In the genomic region with DNA sequence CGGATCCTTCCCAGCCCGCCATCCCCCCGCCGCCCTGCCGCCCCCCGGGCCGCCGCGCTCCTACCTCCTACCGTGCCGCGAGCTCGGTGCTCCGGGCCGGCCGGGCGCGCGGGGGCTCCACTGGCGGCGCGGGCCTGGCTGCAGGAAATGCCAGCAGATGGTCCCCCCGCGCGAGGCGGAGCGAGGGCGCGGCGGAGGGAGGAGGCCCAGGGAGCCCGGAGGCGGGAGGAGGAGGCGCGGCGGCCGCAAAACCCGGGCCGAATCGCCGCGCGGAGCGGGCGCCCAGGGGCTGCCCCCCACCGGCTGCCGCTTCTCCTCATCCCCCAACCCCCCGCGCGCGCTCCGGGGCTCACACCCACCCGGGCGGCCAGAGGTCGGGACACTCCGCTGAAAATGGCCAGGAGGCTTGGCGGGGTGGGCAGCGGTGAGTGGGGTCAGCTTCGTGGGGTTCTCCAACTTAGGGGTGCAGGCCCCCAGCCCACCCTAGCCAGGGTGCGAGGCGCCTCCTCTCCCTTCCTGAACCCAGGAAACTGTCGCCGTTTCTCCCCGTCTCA, we compare ENCODE assay signal across 8 cellular contexts. TPM values are rescaled to one million over a fixed set of nuclear protein-coding genes. Genes with fewer than 3 reads are reported as not detected.
DNase-seq lines count a peak whose midpoint lies in the region; ATAC-seq and TF ChIP-seq lines count a peak whose summit lies in the region.

A gene with protein sequence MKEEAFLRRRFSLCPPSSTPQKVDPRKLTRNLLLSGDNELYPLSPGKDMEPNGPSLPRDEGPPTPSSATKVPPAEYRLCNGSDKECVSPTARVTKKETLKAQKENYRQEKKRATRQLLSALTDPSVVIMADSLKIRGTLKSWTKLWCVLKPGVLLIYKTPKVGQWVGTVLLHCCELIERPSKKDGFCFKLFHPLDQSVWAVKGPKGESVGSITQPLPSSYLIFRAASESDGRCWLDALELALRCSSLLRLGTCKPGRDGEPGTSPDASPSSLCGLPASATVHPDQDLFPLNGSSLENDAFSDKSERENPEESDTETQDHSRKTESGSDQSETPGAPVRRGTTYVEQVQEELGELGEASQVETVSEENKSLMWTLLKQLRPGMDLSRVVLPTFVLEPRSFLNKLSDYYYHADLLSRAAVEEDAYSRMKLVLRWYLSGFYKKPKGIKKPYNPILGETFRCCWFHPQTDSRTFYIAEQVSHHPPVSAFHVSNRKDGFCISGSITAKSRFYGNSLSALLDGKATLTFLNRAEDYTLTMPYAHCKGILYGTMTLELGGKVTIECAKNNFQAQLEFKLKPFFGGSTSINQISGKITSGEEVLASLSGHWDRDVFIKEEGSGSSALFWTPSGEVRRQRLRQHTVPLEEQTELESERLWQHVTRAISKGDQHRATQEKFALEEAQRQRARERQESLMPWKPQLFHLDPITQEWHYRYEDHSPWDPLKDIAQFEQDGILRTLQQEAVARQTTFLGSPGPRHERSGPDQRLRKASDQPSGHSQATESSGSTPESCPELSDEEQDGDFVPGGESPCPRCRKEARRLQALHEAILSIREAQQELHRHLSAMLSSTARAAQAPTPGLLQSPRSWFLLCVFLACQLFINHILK (minus strand): TSS at position 159 of the 554 bp plus-strand sequence. CDS start 36,162 bp downstream, outside the sequence.

- 0 to 3% methylated on average over 7 to 50 of the region's 63 CpGs for WGBS in lower leg skin, 2 donors

- peaks cover 16% of the 10 kb centered on the region for H3K27me3 Mint-ChIP-seq in activated CD8-positive, alpha-beta T cell treated with anti-CD3 and anti-CD28 coated beads for 36 hours

- CTCF ChIA-PET in activated CD8-positive, alpha-beta T cell treated with anti-CD3 and anti-CD28 coated beads for 36 hours (lab: Charles Lee): interaction anchor here (1.1 kb wide), 1 partner anchor 53 kb away, joined by 4 read pairs; no protein-coding TSS in a partner anchor

- H3K4me3 ChIP-seq in effector memory CD4-positive, alpha-beta T cell (ENCODE audit: insufficient read depth, low read depth, low read length, poor library complexity, severe bottlenecking): peak within 1 kb of the TSS; percentile 46
- peak within 1 kb of the TSS; percentile 57 for H3K4me3 ChIP-seq in lower leg skin (ENCODE audit: low read depth, poor library complexity, severe bottlenecking)

- POLR2A ChIA-PET in activated CD8-positive, alpha-beta T cell treated with anti-CD3 and anti-CD28 coated beads for 36 hours (lab: Charles Lee): no interaction called here

- peak within 1 kb of the TSS; percentile 71 for H3K4me3 Mint-ChIP-seq in activated CD8-positive, alpha-beta T cell treated with anti-CD3 and anti-CD28 coated beads for 36 hours

- H3K36me3 Mint-ChIP-seq in activated CD8-positive, alpha-beta T cell treated with anti-CD3 and anti-CD28 coated beads for 36 hours (ENCODE audit: low read depth): no peaks in the 10 kb centered on the region

- H3K27ac ChIP-seq in effector memory CD4-positive, alpha-beta T cell (ENCODE audit: insufficient read depth, low read length, poor library complexity, severe bottlenecking): no peak within 1 kb of the TSS

- no peaks in the 10 kb centered on the region for H3K9me3 Mint-ChIP-seq in activated CD8-positive, alpha-beta T cell treated with anti-CD3 and anti-CD28 coated beads for 36 hours

- peaks cover 18% of the 10 kb centered on the region for H3K4me1 ChIP-seq in effector memory CD4-positive, alpha-beta T cell (ENCODE audit: control insufficient read depth, insufficient read depth, low read length, poor library complexity, severe bottlenecking)

- intact Hi-C loops in activated CD8-positive, alpha-beta T cell treated with anti-CD3 and anti-CD28 coated beads for 36 hours (cut with micrococcal nuclease): no loop called here
- intact Hi-C loops in lower leg skin (cut with DNase I; ENCODE audit: low total_unique reads): no loop called here

- peak; percentile 67 for ATAC-seq in activated CD8-positive, alpha-beta T cell treated with anti-CD3 and anti-CD28 coated beads for 36 hours
- no peak for ATAC-seq in HG03175 (IDR thresholded peaks at IDR 0.05; ENCODE audit: unreplicated experiment)
- ATAC-seq in GM19452 (IDR thresholded peaks at IDR 0.05; ENCODE audit: unreplicated experiment): no peak

- peaks cover 4% of the 10 kb centered on the region for H3K27me3 ChIP-seq in effector memory CD4-positive, alpha-beta T cell (replicated peaks; ENCODE audit: control insufficient read depth, insufficient read depth, low read length, poor library complexity, severe bottlenecking)

- H3K9me3 ChIP-seq in effector memory CD4-positive, alpha-beta T cell (ENCODE audit: control insufficient read depth, low read length): no peaks in the 10 kb centered on the region

- DNase-seq in COLO668 (lab: John Stamatoyannopoulos, UW; ENCODE audit: unreplicated experiment): peak; percentile 35
- DNase-seq in NCI-H1105 treated with DMSO at 0.1 percent for 48 hours (lab: John Stamatoyannopoulos, UW): peak; percentile 42
- DNase-seq in activated CD8-positive, alpha-beta T cell treated with anti-CD3 and anti-CD28 coated beads for 36 hours: peak; percentile 67
- peak in 1 of 3 donors; percentile 6 for DNase-seq in effector memory CD4-positive, alpha-beta T cell
- DNase-seq in lower leg skin (ENCODE audit: low spot score in 2 of 2): peak; percentile 74 to 95
- DNase-seq in stimulated activated CD4-positive, alpha-beta T cell treated with anti-CD3 and anti-CD28 coated beads, Interleukin-4, amount 100 ng/mL, for 1 hour: peak; percentile 62

- no peak for TF ChIP-seq POLR2A in lower leg skin (IDR thresholded peaks at IDR 0.05)

- TF ChIP-seq CTCF in activated CD8-positive, alpha-beta T cell treated with anti-CD3 and anti-CD28 coated beads for 36 hours (IDR thresholded peaks at IDR 0.05): no peak
- TF ChIP-seq CTCF in lower leg skin (IDR thresholded peaks at IDR 0.05): no peak

- peak within 1 kb of the TSS; percentile 30 for H3K27ac Mint-ChIP-seq in activated CD8-positive, alpha-beta T cell treated with anti-CD3 and anti-CD28 coated beads for 36 hours

- H3K36me3 ChIP-seq in effector memory CD4-positive, alpha-beta T cell (ENCODE audit: control insufficient read depth, insufficient read depth, low read length): no peaks in the 10 kb centered on the region

- peaks cover 29% of the 10 kb centered on the region for H3K4me1 Mint-ChIP-seq in activated CD8-positive, alpha-beta T cell treated with anti-CD3 and anti-CD28 coated beads for 36 hours (ENCODE audit: low read depth)

RNA-seq across cellular contexts. Expression of the gene that starts here (rescaled TPM):
- total RNA-seq in activated CD8-positive, alpha-beta T cell treated with anti-CD3 and anti-CD28 coated beads for 36 hours: 1 to 10 TPM; 4.8 to 5.9 TPM
- total RNA-seq in lower leg skin: 10 to 100 TPM; 39.0 to 77.4 (median 64.2) TPM

Comparison
In these comparisons a context has a peak if more than half of its experiments do, and no peak if none do; other contexts are left out.
1. RNA of the gene that starts here (total RNA-seq): 39.0 to 77.4 TPM in lower leg skin; 4.8 to 5.9 TPM in activated CD8-positive, alpha-beta T cell treated with anti-CD3 and anti-CD28 coated beads for 36 hours; every median in the first group is over 4 times any median in the second.